ENCODE assay signal across 8 cellular contexts in the genomic region with DNA sequence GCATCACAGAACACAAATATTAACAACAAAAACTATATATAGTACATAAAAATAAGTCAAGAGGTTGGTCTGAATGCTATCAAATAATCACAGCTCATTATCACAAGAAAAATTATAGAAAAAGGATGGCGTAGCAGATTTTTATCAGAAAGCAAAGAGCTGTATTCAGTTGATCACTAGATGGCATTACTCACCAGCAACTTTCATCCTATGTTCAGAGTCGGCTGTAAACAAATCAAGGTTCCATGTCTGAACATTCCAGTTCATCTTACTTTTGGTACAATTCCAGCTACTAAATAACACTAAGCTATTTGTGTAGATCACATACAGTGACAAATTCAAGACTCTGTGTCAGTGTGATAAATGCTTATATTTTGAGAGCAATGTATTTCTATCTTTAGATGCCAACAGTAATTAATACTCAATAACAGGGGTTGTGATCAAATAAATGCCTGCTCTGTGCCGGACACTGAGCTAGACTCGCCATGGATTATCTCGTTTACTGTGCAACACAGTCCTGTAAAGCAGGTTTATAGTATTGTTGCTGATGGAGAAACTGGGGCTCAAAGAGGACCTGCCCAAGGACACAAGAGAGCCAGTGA. TPM values are rescaled to one million over a fixed set of nuclear protein-coding genes. Genes with fewer than 3 reads are reported as not detected.
A peak's percentile ranks its signal among the peaks of the same experiment; 100 is the strongest.
DNase-seq lines count a peak whose midpoint lies in the region; ATAC-seq and TF ChIP-seq lines count a peak whose summit lies in the region.

No MANE protein-coding gene starts in this region.

- peaks cover 11% of the 10 kb centered on the region for H3K4me1 Mint-ChIP-seq in activated T-cell treated with anti-CD3 and anti-CD28 coated beads, Interleukin-2, amount 50 U/mL, for 72 hours (ENCODE audit: low read depth)

- no peaks in the 10 kb centered on the region for H3K27me3 Mint-ChIP-seq in activated T-cell treated with anti-CD3 and anti-CD28 coated beads, Interleukin-2, amount 50 U/mL, for 72 hours (ENCODE audit: low read depth)

- TF ChIP-seq CTCF in choroid plexus epithelial cell (conservative IDR thresholded peaks at IDR 0.05; ENCODE audit: low read depth, low read length) (peak; percentile 63), lung (IDR thresholded peaks at IDR 0.05; ENCODE audit: control extremely low read depth, extremely low read depth) (no peak)

- H3K9me3 ChIP-seq in lung (ENCODE audit: control insufficient read depth in 2 of 2, insufficient read depth in 1 of 2, low read length in 1 of 2) (no peaks in the 10 kb centered on the region), MG63 (no peaks in the 10 kb centered on the region)

- ATAC-seq in activated T-cell treated with anti-CD3 and anti-CD28 coated beads, Interleukin-2, amount 50 U/mL, for 72 hours (replicated peaks in 1 of 2) = no peak
- no peak for ATAC-seq in lung (ENCODE audit: insufficient read depth, low FRiP score)

- 61 to 74% methylated on average over 5 of the region's 5 CpGs for WGBS in lung, 2 donors

- peak overlapping the region; percentile 95 for H3K27ac Mint-ChIP-seq in activated T-cell treated with anti-CD3 and anti-CD28 coated beads, Interleukin-2, amount 50 U/mL, for 72 hours

- H3K4me1 ChIP-seq in lung (ENCODE audit: control insufficient read depth in 2 of 2, insufficient read depth in 2 of 2, low read length in 2 of 2) = peaks cover 0 to 1% of the 10 kb centered on the region in 2 donors

- no peak for DNase-seq in activated T-cell treated with anti-CD3 and anti-CD28 coated beads, Interleukin-2, amount 50 U/mL, for 72 hours
- DNase-seq in activated T-cell treated with anti-CD3 and anti-CD28 coated beads, Interleukin-2, amount 50 U/mL, for 48 hours = no peak
- DNase-seq in NCI-H446 treated with DMSO at 0.1 percent for 48 hours (lab: John Stamatoyannopoulos, UW) (peak; percentile 66), choroid plexus epithelial cell (ENCODE audit: low read depth) (peak; percentile 89), lung (ENCODE audit: low spot score) (no peak), MG63 (no peak), SKM-1 treated with dmso at 0.1 percent for 144 hours (lab: John Stamatoyannopoulos, UW; ENCODE audit: unreplicated experiment) (no peak), activated T-cell treated with anti-CD3 and anti-CD28 coated beads for 4 hours (no peak)

- peaks cover 8 to 25% of the 10 kb centered on the region in 2 donors for H3K36me3 Mint-ChIP-seq in activated T-cell treated with anti-CD3 and anti-CD28 coated beads, Interleukin-2, amount 50 U/mL, for 72 hours (ENCODE audit: insufficient read depth in 2 of 2)

- no peak overlapping the region for H3K4me3 Mint-ChIP-seq in activated T-cell treated with anti-CD3 and anti-CD28 coated beads, Interleukin-2, amount 50 U/mL, for 72 hours

- H3K4me3 ChIP-seq in choroid plexus epithelial cell (ENCODE audit: low read depth, low read length) = no peak overlapping the region
- no peak overlapping the region for H3K4me3 ChIP-seq in lung
- H3K4me3 ChIP-seq in MG63 = no peak overlapping the region

- peaks cover 0 to 2% of the 10 kb centered on the region in 2 donors for H3K9me3 Mint-ChIP-seq in activated T-cell treated with anti-CD3 and anti-CD28 coated beads, Interleukin-2, amount 50 U/mL, for 72 hours

- H3K27me3 ChIP-seq in lung (ENCODE audit: control insufficient read depth, insufficient read depth) (no peaks in the 10 kb centered on the region), MG63 (no peaks in the 10 kb centered on the region)

- peak overlapping the region; percentile 2 to 64 for H3K27ac ChIP-seq in lung (ENCODE audit: low read depth in 1 of 2, low read length in 1 of 2)

- peaks cover 8 to 18% of the 10 kb centered on the region in 2 donors for H3K36me3 ChIP-seq in lung (ENCODE audit: control insufficient read depth in 2 of 2, insufficient read depth in 2 of 2, low read length in 2 of 2)
- peaks cover 2% of the 10 kb centered on the region; the same call in 1 of the 2 replicates for H3K36me3 ChIP-seq in MG63

RNA-seq across cellular contexts. Expression of gene NRDE2, which starts 30.1 kb away (rescaled TPM):
- total RNA-seq in activated T-cell treated with anti-CD3 and anti-CD28 coated beads, Interleukin-2, amount 50 U/mL, for 72 hours = 10 to 100 TPM; 26.4 to 28.9 TPM
- 10 to 100 TPM; 18.9 to 21.0 TPM for total RNA-seq in lung
- 1 to 10 TPM; 7.0 to 7.7 TPM for polyA plus RNA-seq in lung
- 5.5 and 7.1 TPM in 2 replicates for total RNA-seq in MG63 (2014; rRNA removed; shearing (Covaris generic); ENCODE audit: low replicate concordance)

RNA-seq across cellular contexts. Expression of gene PSMC1, which starts 45.3 kb away (rescaled TPM):
- 100 to 1,000 TPM; 105 to 112 TPM for total RNA-seq in activated T-cell treated with anti-CD3 and anti-CD28 coated beads, Interleukin-2, amount 50 U/mL, for 72 hours
- 10 to 100 TPM; 73.6 to 95.2 TPM for total RNA-seq in lung
- polyA plus RNA-seq in lung = 100 to 1,000 TPM; 125 to 195 TPM
- total RNA-seq in MG63 (2014; rRNA removed; shearing (Covaris generic); ENCODE audit: low replicate concordance) = 135 and 215 TPM in 2 replicates

Comparison
In these comparisons a context has a peak if more than half of its experiments do, and no peak if none do; other contexts are left out.
1. DNase-seq: peak in NCI-H446 treated with DMSO at 0.1 percent for 48 hours (single experiment) and choroid plexus epithelial cell (single experiment); none in activated T-cell treated with anti-CD3 and anti-CD28 coated beads, Interleukin-2, amount 50 U/mL, for 72 hours (0 of 2), activated T-cell treated with anti-CD3 and anti-CD28 coated beads, Interleukin-2, amount 50 U/mL, for 48 hours (0 of 2), lung (single experiment), MG63 (single experiment), SKM-1 treated with dmso at 0.1 percent for 144 hours (single experiment) and activated T-cell treated with anti-CD3 and anti-CD28 coated beads for 4 hours (single experiment).